In the genomic region with DNA sequence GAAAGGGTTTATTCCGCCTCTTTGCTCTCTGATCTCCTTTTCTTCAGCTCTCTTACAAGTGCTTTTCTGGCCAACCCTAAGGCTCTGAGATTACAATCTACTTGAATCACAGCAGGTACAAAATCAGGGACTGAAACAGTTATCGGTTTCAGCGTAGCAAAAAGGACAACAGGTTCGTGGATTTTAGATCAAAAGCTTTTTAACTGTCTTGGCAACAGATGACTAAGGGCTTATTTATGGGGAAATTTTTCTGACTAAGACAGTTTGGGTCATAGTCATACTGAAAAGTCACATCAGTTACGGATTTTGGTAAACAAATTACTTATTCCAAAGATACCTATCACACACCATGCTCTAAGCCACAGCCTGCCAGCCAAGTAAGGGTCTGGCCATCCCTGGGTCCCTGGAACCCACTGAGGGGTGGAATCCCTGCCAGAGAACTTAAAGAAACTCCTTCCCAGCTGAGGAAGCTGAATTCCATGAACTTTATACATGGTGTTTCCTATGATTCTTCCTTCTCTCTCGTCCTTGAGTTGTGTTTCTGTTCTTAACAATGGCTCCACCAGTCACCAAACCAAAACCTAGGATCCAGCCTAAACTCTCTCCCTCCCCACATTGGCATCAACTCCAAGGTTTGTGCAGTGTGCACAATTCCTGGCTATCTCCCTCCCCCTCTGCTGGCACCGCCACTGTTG, we compare ENCODE assay signal across 8 cellular contexts.
DNase-seq lines count a peak whose midpoint lies in the region; ATAC-seq, FAIRE-seq and TF ChIP-seq lines count a peak whose summit lies in the region.

No MANE protein-coding gene starts in this region.

- H3K27me3 ChIP-seq in SU-DHL-6 (ENCODE audit: low read length) = no peaks in the 10 kb centered on the region
- H3K27me3 ChIP-seq in psoas muscle (ENCODE audit: insufficient read depth in 3 of 3, low read length in 2 of 3) = no peaks in the 10 kb centered on the region
- H3K27me3 ChIP-seq in Peyer's patch = no peaks in the 10 kb centered on the region

- TF ChIP-seq CTCF in A549 (IDR thresholded peaks at IDR 0.05) (no peak), SU-DHL-6 (IDR thresholded peaks at IDR 0.05; ENCODE audit: insufficient read depth, low read length, poor library complexity, severe bottlenecking) (no peak), epithelial cell of esophagus (IDR thresholded peaks at IDR 0.05; ENCODE audit: insufficient read depth, low read depth, low read length, missing control alignments) (no peak), psoas muscle (IDR thresholded peaks at IDR 0.05) (no peak), Peyer's patch (IDR thresholded peaks at IDR 0.05) (no peak)

- peaks cover 33% of the 10 kb centered on the region for H3K79me2 ChIP-seq in SU-DHL-6 (ENCODE audit: insufficient read depth, low read length)

- H3K4me1 ChIP-seq in A549 (peaks cover 36% of the 10 kb centered on the region), psoas muscle (peaks cover 6% of the 10 kb centered on the region), Peyer's patch (peaks cover 0 to 18% (median 2%) of the 10 kb centered on the region in 4 donors)

- peak overlapping the region; percentile 93 for H3K4me2 ChIP-seq in A549
- peak overlapping the region; percentile 94 for H3K4me2 ChIP-seq in SU-DHL-6 (ENCODE audit: low read depth, low read length, poor library complexity, severe bottlenecking)

- POLR2A ChIA-PET in A549 (lab: Yijun Ruan, JAX) = interaction anchor here (0.5 to 2.1 kb wide), 8 partner anchors 28 to 232 kb away, joined by 3 to 9 read pairs (median 5); a partner anchor contains a TSS

- peaks cover 15% of the 10 kb centered on the region; the same call in 1 of the 2 replicates for H3F3A ChIP-seq in SU-DHL-6 (ENCODE audit: insufficient read depth)

- no peaks in the 10 kb centered on the region for H3K9me2 ChIP-seq in SU-DHL-6 (replicated peaks; ENCODE audit: insufficient read depth, low read length)

- H3K36me3 ChIP-seq in SU-DHL-6 (ENCODE audit: low read length) (peaks cover 16% of the 10 kb centered on the region), psoas muscle (ENCODE audit: insufficient read depth in 1 of 2, low read depth in 1 of 2) (no peaks in the 10 kb centered on the region), Peyer's patch (no peaks in the 10 kb centered on the region)

- TF ChIP-seq POLR2A in A549 (IDR thresholded peaks at IDR 0.05; ENCODE audit: low read length) (no peak), Peyer's patch (IDR thresholded peaks at IDR 0.05) (no peak)

- H3K27ac ChIP-seq in A549 = peak overlapping the region; percentile 88 to 99
- H3K27ac ChIP-seq in SU-DHL-6 (ENCODE audit: low read depth, low read length) = no peak overlapping the region
- no peak overlapping the region for H3K27ac ChIP-seq in psoas muscle
- peak overlapping the region in 2 of 4 donors; percentile 58 to 89 for H3K27ac ChIP-seq in Peyer's patch

- CTCF ChIA-PET in A549 (lab: Yijun Ruan, JAX) = interaction anchor here (0.7 kb wide), 1 partner anchor 293 kb away, joined by 3 read pairs; no protein-coding TSS in a partner anchor

- H4K20me1 ChIP-seq in SU-DHL-6 (ENCODE audit: low read depth, low read length) = no peaks in the 10 kb centered on the region; the same call in 1 of the 2 replicates

- WGBS in A549 (ENCODE audit: missing lambda C conversion rate) = 24% methylated on average over 7 of the region's 7 CpGs
- 58 to 70% (median 61%) methylated on average over 7 of the region's 7 CpGs for WGBS in psoas muscle, 3 donors

- no peak overlapping the region for H2AFZ ChIP-seq in SU-DHL-6 (ENCODE audit: low read depth, low read length, severe bottlenecking)

- ATAC-seq in A549 (peak; percentile 35 to 58; a peak in 4 of 6 replicates), GM18502 (IDR thresholded peaks at IDR 0.05; ENCODE audit: poor library complexity, unreplicated experiment) (peak; percentile 48), HG03064 (IDR thresholded peaks at IDR 0.05; ENCODE audit: low read depth, unreplicated experiment) (peak; percentile 43), psoas muscle (no peak)

- H3K9me3 ChIP-seq in A549 (no peaks in the 10 kb centered on the region), SU-DHL-6 (ENCODE audit: insufficient read depth, low read length) (no peaks in the 10 kb centered on the region), psoas muscle (no peaks in the 10 kb centered on the region), Peyer's patch (no peaks in the 10 kb centered on the region)

- TF ChIP-seq RAD21 in A549 (conservative IDR thresholded peaks at IDR 0.05 in 1 of 2, IDR thresholded peaks at IDR 0.05 in 1 of 2) = peak in 1 of 2 experiments; percentile 20; a peak in 1 of 5 replicates

- no peak; a peak in 1 of 5 replicates for TF ChIP-seq EP300 in A549 (IDR thresholded peaks at IDR 0.05)

- intact Hi-C loops in psoas muscle (cut with DNase I) = no loop called here

- DNase-seq in A549 (ENCODE audit: low read depth in 1 of 2, low spot score in 1 of 2) (peak in 1 of 2 experiments; percentile 75), epithelial cell of esophagus (ENCODE audit: low read depth) (peak; percentile 83), psoas muscle (no peak), Peyer's patch (no peak), GM19238 (ENCODE audit: insufficient read length, low spot score) (no peak)

- FAIRE-seq in A549 (lab: Jason Lieb, UNC) = peak; percentile 76

- H3K4me3 ChIP-seq in A549 = peak overlapping the region; percentile 98
- peak overlapping the region; percentile 50 for H3K4me3 ChIP-seq in SU-DHL-6 (ENCODE audit: insufficient read depth, low read length, poor library complexity, severe bottlenecking)
- peak overlapping the region; percentile 43 for H3K4me3 ChIP-seq in epithelial cell of esophagus (ENCODE audit: low read length)
- H3K4me3 ChIP-seq in psoas muscle = peak overlapping the region; percentile 71
- H3K4me3 ChIP-seq in Peyer's patch = peak overlapping the region in 2 of 4 donors; percentile 57 to 78

- peak overlapping the region; percentile 63 for H3K9ac ChIP-seq in SU-DHL-6 (ENCODE audit: low read length)

TF ChIP-seq in A549, 52 proteins besides CTCF, POLR2A, EP300 and RAD21 (continues in another document):
- TF ChIP-seq, protein P1, sequence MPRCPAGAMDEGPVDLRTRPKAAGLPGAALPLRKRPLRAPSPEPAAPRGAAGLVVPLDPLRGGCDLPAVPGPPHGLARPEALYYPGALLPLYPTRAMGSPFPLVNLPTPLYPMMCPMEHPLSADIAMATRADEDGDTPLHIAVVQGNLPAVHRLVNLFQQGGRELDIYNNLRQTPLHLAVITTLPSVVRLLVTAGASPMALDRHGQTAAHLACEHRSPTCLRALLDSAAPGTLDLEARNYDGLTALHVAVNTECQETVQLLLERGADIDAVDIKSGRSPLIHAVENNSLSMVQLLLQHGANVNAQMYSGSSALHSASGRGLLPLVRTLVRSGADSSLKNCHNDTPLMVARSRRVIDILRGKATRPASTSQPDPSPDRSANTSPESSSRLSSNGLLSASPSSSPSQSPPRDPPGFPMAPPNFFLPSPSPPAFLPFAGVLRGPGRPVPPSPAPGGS (IDR thresholded peaks at IDR 0.05) = 0 out of 3 replicates have a peak, but pooled peaks have one; percentile 35
- TF ChIP-seq HDAC2 (IDR thresholded peaks at IDR 0.05) (no peak), KDM1A (IDR thresholded peaks at IDR 0.05; ENCODE audit: low read depth) (no peak), MYC (IDR thresholded peaks at IDR 0.05; ENCODE audit: borderline replicate concordance, low read length) (no peak), CEBPB (IDR thresholded peaks at IDR 0.05) (no peak; a peak in 1 of 4 replicates), JUN (IDR thresholded peaks at IDR 0.05) (no peak), NPAS2 (CRISPR knock-in tag; IDR thresholded peaks at IDR 0.05; ENCODE audit: borderline replicate concordance) (no peak), GATA3 (IDR thresholded peaks at IDR 0.05; ENCODE audit: borderline replicate concordance) (peak; percentile 83), MAFK (IDR thresholded peaks at IDR 0.05; ENCODE audit: partially characterized antibody) (peak; percentile 60), CBX8 (IDR thresholded peaks at IDR 0.05) (no peak), ZC3H11A (IDR thresholded peaks at IDR 0.05) (no peak), PHF8 (IDR thresholded peaks at IDR 0.05; ENCODE audit: borderline replicate concordance, low read depth) (no peak), HOXA7 (CRISPR knock-in tag; IDR thresholded peaks at IDR 0.05) (0 out of 2 replicates have a peak, but pooled peaks have one; percentile 37), RNF2 (IDR thresholded peaks at IDR 0.05; ENCODE audit: borderline replicate concordance, low read depth) (no peak), HOXB13 (CRISPR knock-in tag; IDR thresholded peaks at IDR 0.05; ENCODE audit: low read depth) (0 out of 2 replicates have a peak, but pooled peaks have one; percentile 34)
- TF ChIP-seq, protein P2, sequence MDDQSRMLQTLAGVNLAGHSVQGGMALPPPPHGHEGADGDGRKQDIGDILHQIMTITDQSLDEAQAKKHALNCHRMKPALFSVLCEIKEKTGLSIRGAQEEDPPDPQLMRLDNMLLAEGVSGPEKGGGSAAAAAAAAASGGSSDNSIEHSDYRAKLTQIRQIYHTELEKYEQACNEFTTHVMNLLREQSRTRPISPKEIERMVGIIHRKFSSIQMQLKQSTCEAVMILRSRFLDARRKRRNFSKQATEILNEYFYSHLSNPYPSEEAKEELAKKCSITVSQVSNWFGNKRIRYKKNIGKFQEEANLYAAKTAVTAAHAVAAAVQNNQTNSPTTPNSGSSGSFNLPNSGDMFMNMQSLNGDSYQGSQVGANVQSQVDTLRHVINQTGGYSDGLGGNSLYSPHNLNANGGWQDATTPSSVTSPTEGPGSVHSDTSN (IDR thresholded peaks at IDR 0.05) = no peak
- TF ChIP-seq, protein P3, sequence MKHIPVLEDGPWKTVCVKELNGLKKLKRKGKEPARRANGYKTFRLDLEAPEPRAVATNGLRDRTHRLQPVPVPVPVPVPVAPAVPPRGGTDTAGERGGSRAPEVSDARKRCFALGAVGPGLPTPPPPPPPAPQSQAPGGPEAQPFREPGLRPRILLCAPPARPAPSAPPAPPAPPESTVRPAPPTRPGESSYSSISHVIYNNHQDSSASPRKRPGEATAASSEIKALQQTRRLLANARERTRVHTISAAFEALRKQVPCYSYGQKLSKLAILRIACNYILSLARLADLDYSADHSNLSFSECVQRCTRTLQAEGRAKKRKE (CRISPR knock-in tag; IDR thresholded peaks at IDR 0.05; ENCODE audit: low read depth) = no peak
- TF ChIP-seq, protein P4, sequence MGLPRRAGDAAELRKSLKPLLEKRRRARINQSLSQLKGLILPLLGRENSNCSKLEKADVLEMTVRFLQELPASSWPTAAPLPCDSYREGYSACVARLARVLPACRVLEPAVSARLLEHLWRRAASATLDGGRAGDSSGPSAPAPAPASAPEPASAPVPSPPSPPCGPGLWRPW (IDR thresholded peaks at IDR 0.05) = no peak
- TF ChIP-seq, protein P5, sequence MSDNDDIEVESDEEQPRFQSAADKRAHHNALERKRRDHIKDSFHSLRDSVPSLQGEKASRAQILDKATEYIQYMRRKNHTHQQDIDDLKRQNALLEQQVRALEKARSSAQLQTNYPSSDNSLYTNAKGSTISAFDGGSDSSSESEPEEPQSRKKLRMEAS (IDR thresholded peaks at IDR 0.05) = no peak; the same call in 1 of the 2 replicates

Comparison
In these comparisons a context has a peak if more than half of its experiments do, and no peak if none do; other contexts are left out.
1. ATAC-seq: peak in A549 (2 of 2), GM18502 (single experiment) and HG03064 (single experiment); none in psoas muscle (0 of 4).
2. H3K27ac ChIP-seq: peak in A549 (2 of 2); none in SU-DHL-6 (single experiment) and psoas muscle (single experiment).